28 cellular contexts compared by ENCODE assay signal in the genomic region with DNA sequence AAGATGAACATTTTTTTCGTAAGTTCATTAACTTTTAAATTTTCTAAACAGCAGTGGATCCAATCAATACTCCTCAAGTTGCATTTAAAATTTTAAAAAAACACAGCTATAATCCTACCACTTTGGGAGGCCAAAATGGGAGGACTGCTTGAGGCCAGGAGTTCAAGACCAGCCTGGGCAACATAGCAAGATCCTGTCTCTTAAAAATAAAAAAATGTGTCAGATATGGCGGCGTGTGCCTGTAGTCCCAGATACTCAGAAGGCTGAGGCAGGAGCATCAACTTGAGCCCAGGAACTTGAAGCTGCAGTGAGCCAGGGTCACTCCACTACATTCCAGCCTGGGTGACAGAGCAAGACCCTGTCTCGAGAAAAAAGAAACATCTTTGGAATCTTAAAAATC. TPM values are rescaled to one million over a fixed set of nuclear protein-coding genes. Genes with fewer than 3 reads are reported as not detected.
DNase-seq lines count a peak whose midpoint lies in the region; ATAC-seq and TF ChIP-seq lines count a peak whose summit lies in the region.
"Had no signal": no experiment of that assay in that cellular context is flagged by ENCODE, and none has a peak within 500 bp of the region (broad histone marks: within the 10 kb centered on the region; RNA-seq: fewer than 3 reads in every experiment).

No MANE protein-coding gene starts in this region.

- H3K4me3 ChIP-seq in SJSA1, result no peak overlapping the region
- H3K4me3 ChIP-seq: GM12878 had no signal

- ATAC-seq in effector memory CD8-positive, alpha-beta T cell (replicated peaks), result no peak
- ATAC-seq in natural killer cell treated with Interleukin-12 subunit alpha and Interleukin-12 subunit beta and Interleukin-15 and Interleukin-18, amount 100 ng/mL, for 72 hours, result no peak
- ATAC-seq in GM18502 (IDR thresholded peaks at IDR 0.05; ENCODE audit: poor library complexity, unreplicated experiment), result no peak
- ATAC-seq: GM12878, HCT116 had no signal

- no peaks in the 10 kb centered on the region for H3K9me3 Mint-ChIP-seq in effector memory CD8-positive, alpha-beta T cell
- H3K9me3 Mint-ChIP-seq in natural killer cell treated with Interleukin-12 subunit alpha and Interleukin-12 subunit beta and Interleukin-15 and Interleukin-18, amount 100 ng/mL, for 72 hours, result no peaks in the 10 kb centered on the region

- peaks cover 49% of the 10 kb centered on the region for H3K4me1 ChIP-seq in SJSA1 (replicated peaks)

- peak; percentile 23 for DNase-seq in EL
- DNase-seq in SJSA1 (ENCODE audit: low read depth in 1 of 2, low spot score in 2 of 2), result no peak
- no peak for DNase-seq in effector memory CD8-positive, alpha-beta T cell
- DNase-seq in natural killer cell treated with Interleukin-12 subunit alpha and Interleukin-12 subunit beta and Interleukin-15 and Interleukin-18, amount 100 ng/mL, for 72 hours (ENCODE audit: low spot score), result no peak
- no peak for DNase-seq in stimulated activated naive CD4-positive, alpha-beta T cell (lab: John Stamatoyannopoulos, UW)
- DNase-seq in RWPE1 (ENCODE audit: low spot score), result no peak
- DNase-seq in activated T-cell treated with anti-CD3 and anti-CD28 coated beads for 4 hours, result no peak
- DNase-seq: C1 segment of cervical spinal cord; CD4-positive, alpha-beta memory T cell; COR-L47; DMS53; GDM1; KBM-7; MV-4-11; NCI-H1105 treated with DMSO at 0.1 percent for 48 hours; NCI-H2029 treated with DMSO at 0.1 percent for 48 hours; NCI-H2227 treated with DMSO at 0.1 percent for 48 hours; NCI-H69; RPMI8226; SHP77 treated with DMSO at 0.1 percent for 48 hours; SK-N-SH had no signal

- no peaks in the 10 kb centered on the region for H3K27me3 ChIP-seq in SJSA1 (replicated peaks)

- CTCF ChIA-PET in RWPE1 (lab: Yijun Ruan, JAX), result no interaction called here

- no peaks in the 10 kb centered on the region for H3K9me3 ChIP-seq in SJSA1 (replicated peaks)
- H3K9me3 ChIP-seq: SK-N-SH had no signal

- H3K4me1 Mint-ChIP-seq in effector memory CD8-positive, alpha-beta T cell (ENCODE audit: low read depth in 2 of 2), result peaks cover 24 to 38% of the 10 kb centered on the region in 2 donors
- H3K4me1 Mint-ChIP-seq in natural killer cell treated with Interleukin-12 subunit alpha and Interleukin-12 subunit beta and Interleukin-15 and Interleukin-18, amount 100 ng/mL, for 72 hours (ENCODE audit: low read depth in 2 of 2), result peaks cover 44 to 53% of the 10 kb centered on the region in 2 donors

- no peaks in the 10 kb centered on the region for H3K27me3 Mint-ChIP-seq in effector memory CD8-positive, alpha-beta T cell
- no peaks in the 10 kb centered on the region for H3K27me3 Mint-ChIP-seq in natural killer cell treated with Interleukin-12 subunit alpha and Interleukin-12 subunit beta and Interleukin-15 and Interleukin-18, amount 100 ng/mL, for 72 hours
- H3K27me3 Mint-ChIP-seq: CD4-positive, alpha-beta memory T cell had no signal

- POLR2A ChIA-PET in RWPE1 (lab: Yijun Ruan, JAX; ENCODE audit: low non-redundant PET), result no interaction called here

- H3K36me3 ChIP-seq in SJSA1, result peaks cover 39% of the 10 kb centered on the region

- peaks cover 32% of the 10 kb centered on the region for H3K36me3 Mint-ChIP-seq in effector memory CD8-positive, alpha-beta T cell (ENCODE audit: insufficient read depth)
- H3K36me3 Mint-ChIP-seq in natural killer cell treated with Interleukin-12 subunit alpha and Interleukin-12 subunit beta and Interleukin-15 and Interleukin-18, amount 100 ng/mL, for 72 hours, result peaks cover 27% of the 10 kb centered on the region

- no peak overlapping the region for H3K4me3 Mint-ChIP-seq in effector memory CD8-positive, alpha-beta T cell
- H3K4me3 Mint-ChIP-seq in natural killer cell treated with Interleukin-12 subunit alpha and Interleukin-12 subunit beta and Interleukin-15 and Interleukin-18, amount 100 ng/mL, for 72 hours, result no peak overlapping the region
- H3K4me3 Mint-ChIP-seq: CD4-positive, alpha-beta memory T cell had no signal

- peak overlapping the region; percentile 75 to 84 for H3K27ac Mint-ChIP-seq in effector memory CD8-positive, alpha-beta T cell
- H3K27ac Mint-ChIP-seq in natural killer cell treated with Interleukin-12 subunit alpha and Interleukin-12 subunit beta and Interleukin-15 and Interleukin-18, amount 100 ng/mL, for 72 hours, result peak overlapping the region; percentile 72 to 83

- H3K27ac ChIP-seq in SJSA1 (peak overlapping the region; percentile 97), RWPE1 (no peak overlapping the region)

- no peak for TF ChIP-seq CTCF in RWPE1 (conservative IDR thresholded peaks at IDR 0.05; ENCODE audit: low read depth)

RNA-seq across cellular contexts. Expression of gene RNU4ATAC, which starts 59.8 kb away (rescaled TPM):
- not detected in 2 replicates for total RNA-seq in SJSA1 (2014; rRNA removed; shearing (Covaris generic))
- not detected for total RNA-seq in natural killer cell treated with Interleukin-12 subunit alpha and Interleukin-12 subunit beta and Interleukin-15 and Interleukin-18, amount 100 ng/mL, for 72 hours
- total RNA-seq: CD4-positive, alpha-beta memory T cell; GM12878; H4; LHCN-M2; MCF 10A; NCI-H460 had no signal
